In the genomic region with DNA sequence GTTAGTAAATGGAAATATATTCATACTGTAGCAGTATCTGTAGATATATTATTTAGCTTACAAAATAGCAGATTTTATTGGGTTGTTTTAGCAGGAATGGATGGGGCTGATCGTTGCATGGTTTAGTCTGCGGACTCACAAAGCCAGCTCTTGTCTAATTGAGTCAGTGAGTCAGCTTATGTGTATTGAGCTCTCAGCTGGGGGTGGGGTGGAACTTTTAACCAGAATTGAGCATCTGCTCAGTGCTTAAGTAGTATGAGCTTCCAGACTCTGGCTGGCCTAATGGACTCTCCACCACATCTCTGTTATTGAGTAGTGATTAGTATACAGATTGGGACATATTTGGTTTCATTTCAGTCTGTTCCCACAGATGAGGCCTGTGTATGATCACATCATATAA, we compare ENCODE assay signal across 23 cellular contexts.
DNase-seq lines count a peak whose midpoint lies in the region; ATAC-seq and TF ChIP-seq lines count a peak whose summit lies in the region.
"Had no signal": no experiment of that assay in that cellular context is flagged by ENCODE, and none has a peak within 500 bp of the region (broad histone marks: within the 10 kb centered on the region; RNA-seq: fewer than 3 reads in every experiment).

No MANE protein-coding gene starts in this region.

- peaks cover 12% of the 10 kb centered on the region for H3K36me3 Mint-ChIP-seq in glutamatergic neuron (ENCODE audit: unreplicated experiment)
- H3K36me3 Mint-ChIP-seq: activated CD4-positive, alpha-beta memory T cell treated with anti-CD3 and anti-CD28 coated beads for 36 hours; naive thymus-derived CD4-positive, alpha-beta T cell had no signal

- H3K27me3 Mint-ChIP-seq in glutamatergic neuron (ENCODE audit: unreplicated experiment), result peaks cover 7% of the 10 kb centered on the region
- H3K27me3 Mint-ChIP-seq: activated CD4-positive, alpha-beta memory T cell treated with anti-CD3 and anti-CD28 coated beads for 36 hours; T-helper 17 cell had no signal

- H3K27ac Mint-ChIP-seq in glutamatergic neuron (ENCODE audit: unreplicated experiment), result peak overlapping the region; percentile 97
- H3K27ac Mint-ChIP-seq: activated CD4-positive, alpha-beta memory T cell treated with anti-CD3 and anti-CD28 coated beads for 36 hours; naive thymus-derived CD4-positive, alpha-beta T cell; T-helper 17 cell had no signal

- peak overlapping the region; percentile 74 for H3K4me3 Mint-ChIP-seq in glutamatergic neuron (ENCODE audit: unreplicated experiment)
- H3K4me3 Mint-ChIP-seq: activated CD4-positive, alpha-beta memory T cell treated with anti-CD3 and anti-CD28 coated beads for 36 hours; naive thymus-derived CD4-positive, alpha-beta T cell; T-helper 17 cell had no signal

- peaks cover 24% of the 10 kb centered on the region for H3K9me3 Mint-ChIP-seq in glutamatergic neuron (ENCODE audit: unreplicated experiment)
- H3K9me3 Mint-ChIP-seq: activated CD4-positive, alpha-beta memory T cell treated with anti-CD3 and anti-CD28 coated beads for 36 hours had no signal

- H3K4me1 Mint-ChIP-seq in glutamatergic neuron (ENCODE audit: low read depth, unreplicated experiment), result peaks cover 58% of the 10 kb centered on the region
- H3K4me1 Mint-ChIP-seq: naive thymus-derived CD4-positive, alpha-beta T cell; T-helper 17 cell had no signal

- no peak for ATAC-seq in HG03432 (IDR thresholded peaks at IDR 0.05; ENCODE audit: unreplicated experiment)
- ATAC-seq in HG03354 (IDR thresholded peaks at IDR 0.05; ENCODE audit: poor library complexity, severe bottlenecking, unreplicated experiment), result no peak
- no peak for ATAC-seq in left ventricle myocardium superior
- ATAC-seq: naive thymus-derived CD4-positive, alpha-beta T cell; pancreas; right cardiac atrium; T-helper 17 cell had no signal

- intact Hi-C loops in left ventricle myocardium superior (cut with micrococcal nuclease), result no loop called here

- TF ChIP-seq CTCF in glutamatergic neuron (IDR thresholded peaks at IDR 0.05; ENCODE audit: partially characterized antibody, unreplicated experiment), result no peak

- peak; percentile 7 for DNase-seq in NCI-H1092 (lab: John Stamatoyannopoulos, UW)
- no peak for DNase-seq in NCI-H1092 treated with DMSO at 0.1 percent for 48 hours (lab: John Stamatoyannopoulos, UW)
- peak; percentile 97 to 99 for DNase-seq in NCI-H524 (lab: John Stamatoyannopoulos, UW)
- peak; percentile 59 for DNase-seq in glutamatergic neuron
- DNase-seq in OCI-M2 (lab: John Stamatoyannopoulos, UW; ENCODE audit: unreplicated experiment), result no peak
- DNase-seq in left ventricle myocardium superior, result no peak
- DNase-seq: 8988T; activated CD4-positive, alpha-beta memory T cell treated with anti-CD3 and anti-CD28 coated beads for 36 hours; activated T-cell treated with anti-CD3 and anti-CD28 coated beads for 4 hours; amygdala; central memory CD4-positive, alpha-beta T cell; mesenchymal stem cell; naive thymus-derived CD4-positive, alpha-beta T cell; NCI-H1048; NK-92 treated with Interleukin-12 subunit alpha and Interleukin-12 subunit beta, amount 100 ng/mL, for 24 hours; pancreas; Peyer's patch; right cardiac atrium; stimulated activated CD4-positive, alpha-beta T cell treated with anti-CD3 and anti-CD28 coated beads, Interleukin-15, amount 100 ng/mL, for 24 hours; T-helper 17 cell; upper lobe of left lung had no signal

Comparison
In these comparisons a context has a peak if more than half of its experiments do, and no peak if none do; other contexts are left out.
1. DNase-seq: peak in NCI-H1092 (single experiment), NCI-H524 (2 of 2) and glutamatergic neuron (single experiment); none in NCI-H1092 treated with DMSO at 0.1 percent for 48 hours (single experiment), OCI-M2 (single experiment) and left ventricle myocardium superior (single experiment).